ENCODE assay signal across 1 cellular context in the genomic region with DNA sequence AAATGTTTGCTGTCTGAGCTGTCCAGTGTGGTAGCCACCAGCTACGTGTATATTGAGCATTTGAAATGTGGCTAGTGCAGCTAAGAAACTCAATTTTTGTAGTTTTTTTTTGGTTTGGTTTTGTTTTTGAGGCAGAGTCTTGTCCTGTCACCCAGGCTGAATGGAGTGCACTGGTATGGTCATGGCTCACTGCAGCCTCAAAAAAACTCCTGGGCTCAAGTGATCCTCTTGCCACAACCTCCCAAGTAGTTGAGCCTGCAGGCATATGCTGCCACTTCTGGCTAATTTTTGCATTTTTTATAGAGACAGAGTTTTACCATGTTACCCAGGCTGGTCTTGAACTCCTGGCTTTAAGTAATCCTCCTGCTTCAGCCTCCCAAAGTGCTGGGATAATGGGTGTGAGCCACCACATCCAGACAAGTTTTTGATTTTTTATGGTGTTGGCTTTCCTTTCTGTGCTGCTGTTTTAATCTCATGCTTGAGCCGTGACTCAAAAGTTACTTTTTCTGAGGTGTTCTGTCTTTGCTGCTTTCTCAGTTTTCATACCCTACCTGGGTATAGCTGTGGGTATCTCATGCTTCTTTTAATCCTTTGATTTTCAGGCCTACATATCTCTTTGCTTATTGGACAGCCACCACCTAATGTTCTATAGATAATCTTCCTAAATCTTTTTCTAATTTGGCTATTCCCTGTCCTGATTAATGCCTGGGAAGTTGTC.
TF ChIP-seq lines count a peak whose summit lies in the region.

No MANE protein-coding gene starts in this region.

TF ChIP-seq in GM12878, 131 proteins besides CTCF, POLR2A, EP300 and RAD21:
- TF ChIP-seq HDGF (IDR thresholded peaks at IDR 0.05) = no peak
- TF ChIP-seq BACH1 (IDR thresholded peaks at IDR 0.05; ENCODE audit: borderline replicate concordance) = no peak
- TF ChIP-seq, protein P1, sequence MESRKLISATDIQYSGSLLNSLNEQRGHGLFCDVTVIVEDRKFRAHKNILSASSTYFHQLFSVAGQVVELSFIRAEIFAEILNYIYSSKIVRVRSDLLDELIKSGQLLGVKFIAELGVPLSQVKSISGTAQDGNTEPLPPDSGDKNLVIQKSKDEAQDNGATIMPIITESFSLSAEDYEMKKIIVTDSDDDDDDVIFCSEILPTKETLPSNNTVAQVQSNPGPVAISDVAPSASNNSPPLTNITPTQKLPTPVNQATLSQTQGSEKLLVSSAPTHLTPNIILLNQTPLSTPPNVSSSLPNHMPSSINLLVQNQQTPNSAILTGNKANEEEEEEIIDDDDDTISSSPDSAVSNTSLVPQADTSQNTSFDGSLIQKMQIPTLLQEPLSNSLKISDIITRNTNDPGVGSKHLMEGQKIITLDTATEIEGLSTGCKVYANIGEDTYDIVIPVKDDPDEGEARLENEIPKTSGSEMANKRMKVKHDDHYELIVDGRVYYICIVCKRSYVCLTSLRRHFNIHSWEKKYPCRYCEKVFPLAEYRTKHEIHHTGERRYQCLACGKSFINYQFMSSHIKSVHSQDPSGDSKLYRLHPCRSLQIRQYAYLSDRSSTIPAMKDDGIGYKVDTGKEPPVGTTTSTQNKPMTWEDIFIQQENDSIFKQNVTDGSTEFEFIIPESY (IDR thresholded peaks at IDR 0.05) = no peak
